In genomic region chr22:17109113-17109865, GRCh38 we compare ENCODE assay signal across 19 cellular contexts. TPM values are rescaled to one million over a fixed set of nuclear protein-coding genes. Genes with fewer than 3 reads are reported as not detected.
"Had no signal": no experiment of that assay in that cellular context is flagged by ENCODE, and none has a peak within 500 bp of the region (broad histone marks: within the 10 kb centered on the region; RNA-seq: fewer than 3 reads in every experiment).

No MANE protein-coding gene starts in this region.

- H3K4me3 Mint-ChIP-seq: activated T-cell treated with anti-CD3 and anti-CD28 coated beads, Interleukin-2, amount 50 U/mL, for 4 hours; naive thymus-derived CD4-positive, alpha-beta T cell; stimulated activated naive CD8-positive, alpha-beta T cell treated with anti-CD3 and anti-CD28 coated beads, Interleukin-15, Interleukin-2, amounts not matched to agents 100 ng/mL and 50 ng/mL, for 24 hours had no signal

- H3K27me3 Mint-ChIP-seq: naive thymus-derived CD4-positive, alpha-beta T cell; stimulated activated naive CD8-positive, alpha-beta T cell treated with anti-CD3 and anti-CD28 coated beads, Interleukin-15, Interleukin-2, amounts not matched to agents 100 ng/mL and 50 ng/mL, for 24 hours had no signal

- H3K27ac Mint-ChIP-seq: stimulated activated naive CD8-positive, alpha-beta T cell treated with anti-CD3 and anti-CD28 coated beads, Interleukin-15, Interleukin-2, amounts not matched to agents 100 ng/mL and 50 ng/mL, for 24 hours had no signal

- H3K9me3 ChIP-seq: ascending aorta, transverse colon, vagina had no signal

- H3K4me3 ChIP-seq: ascending aorta, transverse colon, vagina had no signal

- DNase-seq: activated CD4-positive, alpha-beta T cell treated with anti-CD3 and anti-CD28 coated beads, Interleukin-2, amount 50 U/mL, for 1 hour; activated CD8-positive, alpha-beta memory T cell treated with anti-CD3 and anti-CD28 coated beads, Interleukin-2, amount 50 U/mL, for 4 hours; activated effector memory CD4-positive, alpha-beta T cell treated with anti-CD3 and anti-CD28 coated beads, Interleukin-2, amount 50 U/mL, for 16 hours; activated naive CD4-positive, alpha-beta T cell treated with anti-CD3 and anti-CD28 coated beads, Interleukin-2, amount 50 U/mL, for 16 hours; activated T-cell treated with anti-CD3 and anti-CD28 coated beads, Interleukin-2, amount 50 U/mL, for 4 hours; cortex of kidney; effector CD8-positive, alpha-beta T cell; left cardiac atrium; mesendoderm; naive thymus-derived CD4-positive, alpha-beta T cell; stimulated activated CD4-positive, alpha-beta T cell treated with anti-CD3 and anti-CD28 coated beads, Interleukin-12 subunit alpha, Interleukin-12 subunit beta, amount 100 ng/mL, for 4 hours; stimulated activated CD4-positive, alpha-beta T cell treated with anti-CD3 and anti-CD28 coated beads, Interleukin-1b, Interleukin-23, amount 100 ng/mL, for 48 hours; T-helper 1 cell; T1000; transverse colon had no signal

- H3K4me1 ChIP-seq: ascending aorta, transverse colon, vagina had no signal

- ATAC-seq: activated CD4-positive, CD25-positive, alpha-beta regulatory T cell treated with anti-CD3 and anti-CD28 coated beads, Interleukin-2, amount 50 U/mL, for 24 hours; activated T-cell treated with anti-CD3 and anti-CD28 coated beads, Interleukin-2, amount 50 U/mL, for 4 hours; left cardiac atrium; naive thymus-derived CD4-positive, alpha-beta T cell had no signal

- H3K27me3 ChIP-seq: ascending aorta, transverse colon, vagina had no signal

- H3K27ac ChIP-seq: ascending aorta, transverse colon, vagina had no signal

- H3K9me3 Mint-ChIP-seq: activated T-cell treated with anti-CD3 and anti-CD28 coated beads, Interleukin-2, amount 50 U/mL, for 4 hours; naive thymus-derived CD4-positive, alpha-beta T cell; stimulated activated naive CD8-positive, alpha-beta T cell treated with anti-CD3 and anti-CD28 coated beads, Interleukin-15, Interleukin-2, amounts not matched to agents 100 ng/mL and 50 ng/mL, for 24 hours had no signal

RNA-seq across cellular contexts. Expression of gene TMEM121B, which starts 11.9 kb away (rescaled TPM):
- total RNA-seq: vagina had no signal
- polyA plus RNA-seq: naive thymus-derived CD4-positive, alpha-beta T cell had no signal
